ENCODE assay signal across 17 cellular contexts in the genomic region with DNA sequence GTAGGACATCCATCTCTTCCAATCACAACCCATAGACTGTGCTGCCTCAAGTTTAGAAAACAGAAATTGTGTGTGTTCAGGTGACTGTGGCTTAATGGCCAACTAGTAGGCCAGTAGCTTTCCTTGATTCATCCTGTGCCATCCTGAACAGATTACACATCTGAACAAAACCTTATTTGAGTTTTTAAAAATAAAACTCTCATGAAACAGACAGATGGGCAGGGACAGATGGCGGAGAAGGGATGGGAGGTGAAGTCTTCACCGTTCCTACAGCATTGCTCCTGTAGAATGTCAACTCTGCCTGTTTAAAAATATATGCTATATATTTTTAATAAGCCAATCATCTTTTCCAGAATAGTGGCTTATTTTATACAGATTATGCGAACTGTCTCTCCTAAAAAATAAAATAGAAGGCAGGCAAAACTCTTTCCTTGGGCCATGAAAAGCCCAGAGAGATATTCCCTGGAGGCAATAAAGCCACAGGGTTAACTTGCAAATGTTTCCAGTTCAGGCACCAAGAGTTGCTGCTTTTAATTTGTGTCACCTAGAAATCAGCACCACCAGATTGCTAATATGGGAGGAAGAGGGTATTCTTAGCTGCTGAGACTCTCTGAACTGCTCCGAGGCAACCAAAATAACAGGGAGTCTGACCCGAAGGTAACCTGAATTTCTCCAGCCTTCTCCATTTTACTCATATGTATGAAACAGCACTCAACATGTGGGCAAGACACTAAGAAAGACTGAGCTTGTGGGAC.
DNase-seq lines count a peak whose midpoint lies in the region; ATAC-seq and TF ChIP-seq lines count a peak whose summit lies in the region.
"Had no signal": no experiment of that assay in that cellular context is flagged by ENCODE, and none has a peak within 500 bp of the region (broad histone marks: within the 10 kb centered on the region; RNA-seq: fewer than 3 reads in every experiment).

No MANE protein-coding gene starts in this region.

- H3K4me3 Mint-ChIP-seq in nephron: no peak overlapping the region
- H3K4me3 Mint-ChIP-seq: CD4-positive, CD25-positive, alpha-beta regulatory T cell; CD8-positive, alpha-beta memory T cell had no signal

- TF ChIP-seq CTCF in nephron (IDR thresholded peaks at IDR 0.05; ENCODE audit: unreplicated experiment in 3 of 3): no peak
- no peak for TF ChIP-seq CTCF in GM10266 (IDR thresholded peaks at IDR 0.05; ENCODE audit: control insufficient read depth, insufficient read depth, low read depth, missing control alignments)

- peak overlapping the region; percentile 79 for H3K4me2 ChIP-seq in BLaER1

- intact Hi-C loops in left colon (cut with DNase I, micrococcal nuclease): no loop called here

- DNase-seq in NCI-H1694 (lab: John Stamatoyannopoulos, UW) (peak; percentile 45), cerebellar cortex (ENCODE audit: low spot score) (peak; percentile 85), left colon (no peak), GM10266 (ENCODE audit: extremely low spot score) (no peak), NCI-H1930 (lab: John Stamatoyannopoulos, UW) (no peak)
- DNase-seq: 8988T; CD4-positive, CD25-positive, alpha-beta regulatory T cell; CD8-positive, alpha-beta memory T cell; COR-L47; DMS153; DMS79; GF-D8; GM23248 had no signal

- no peak for ATAC-seq in left colon
- ATAC-seq: GM12878 had no signal

- no peaks in the 10 kb centered on the region for H3K36me3 Mint-ChIP-seq in nephron (ENCODE audit: low read depth)
- H3K36me3 Mint-ChIP-seq: CD4-positive, CD25-positive, alpha-beta regulatory T cell; CD8-positive, alpha-beta memory T cell had no signal

- peaks cover 8% of the 10 kb centered on the region; the same call in 1 of the 2 replicates for H3K9me3 ChIP-seq in BLaER1
- H3K9me3 ChIP-seq: HAP-1 had no signal

- no peaks in the 10 kb centered on the region for H3K36me3 ChIP-seq in BLaER1
- H3K36me3 ChIP-seq: HAP-1 had no signal

- H3K27ac ChIP-seq in BLaER1: peak overlapping the region; percentile 60
- H3K27ac ChIP-seq: GM23248 had no signal

- peak overlapping the region; percentile 46; the same call in 1 of the 2 replicates for H3K9ac ChIP-seq in BLaER1
- H3K9ac ChIP-seq: GM23248 had no signal

- peaks cover 82% of the 10 kb centered on the region for H3K4me1 ChIP-seq in BLaER1
- H3K4me1 ChIP-seq: HAP-1 had no signal

- peaks cover 11% of the 10 kb centered on the region for H3K27me3 Mint-ChIP-seq in nephron (ENCODE audit: low read depth)
- H3K27me3 Mint-ChIP-seq: CD4-positive, CD25-positive, alpha-beta regulatory T cell; CD8-positive, alpha-beta memory T cell had no signal

- H3K9me3 Mint-ChIP-seq in nephron: no peaks in the 10 kb centered on the region

- H3K27ac Mint-ChIP-seq in nephron: peak overlapping the region; percentile 32 to 68 (median 45)
- H3K27ac Mint-ChIP-seq: CD4-positive, CD25-positive, alpha-beta regulatory T cell; CD8-positive, alpha-beta memory T cell had no signal

- H3K4me3 ChIP-seq in BLaER1: peak overlapping the region; percentile 28
- H3K4me3 ChIP-seq: GM12878, GM23248, HAP-1 had no signal

- peaks cover 27% of the 10 kb centered on the region for H3K4me1 Mint-ChIP-seq in nephron
- H3K4me1 Mint-ChIP-seq: CD8-positive, alpha-beta memory T cell had no signal

- no peaks in the 10 kb centered on the region for H3K27me3 ChIP-seq in BLaER1

- H4K20me1 ChIP-seq in BLaER1: no peaks in the 10 kb centered on the region

Comparison
In these comparisons a context has a peak if more than half of its experiments do, and no peak if none do; other contexts are left out.
1. DNase-seq: peak in NCI-H1694 (single experiment) and cerebellar cortex (single experiment); none in left colon (0 of 2), GM10266 (single experiment) and NCI-H1930 (0 of 2).